19 cellular contexts compared by ENCODE assay signal in genomic region chr9:108848296-108848695, GRCh38. TPM values are rescaled to one million over a fixed set of nuclear protein-coding genes. Genes with fewer than 3 reads are reported as not detected.
"Had no signal": no experiment of that assay in that cellular context is flagged by ENCODE, and none has a peak within 500 bp of the region (broad histone marks: within the 10 kb centered on the region; RNA-seq: fewer than 3 reads in every experiment).

No MANE protein-coding gene starts in this region.

RNA-seq across cellular contexts. Expression of gene ACTL7B, which starts 7.5 kb away (rescaled TPM):
- total RNA-seq: activated CD4-positive, alpha-beta memory T cell treated with anti-CD3 and anti-CD28 coated beads for 36 hours; activated CD4-positive, alpha-beta T cell treated with anti-CD3 and anti-CD28 coated beads, Interleukin-2, amount 10 ng/mL, durations not matched to agents 24 days and 14 days; activated CD8-positive, alpha-beta memory T cell treated with anti-CD3 and anti-CD28 coated beads for 36 hours; activated CD8-positive, alpha-beta T cell treated with anti-CD3 and anti-CD28 coated beads for 36 hours; activated naive CD4-positive, alpha-beta T cell treated with anti-CD3 and anti-CD28 coated beads for 36 hours; activated naive CD8-positive, alpha-beta T cell treated with anti-CD3 and anti-CD28 coated beads for 36 hours; aorta; astrocyte; cardiac septum; cerebellum had no signal

RNA-seq across cellular contexts. Expression of gene ACTL7A, which starts 13.8 kb away (rescaled TPM):
- total RNA-seq: activated B cell treated with CpG ODN at 0.5 μM for 24 hours; activated CD4-positive, alpha-beta memory T cell treated with anti-CD3 and anti-CD28 coated beads for 36 hours; activated CD4-positive, alpha-beta T cell treated with anti-CD3 and anti-CD28 coated beads, Interleukin-2, amount 10 ng/mL, durations not matched to agents 24 days and 14 days; activated CD8-positive, alpha-beta memory T cell treated with anti-CD3 and anti-CD28 coated beads for 36 hours; activated CD8-positive, alpha-beta T cell treated with anti-CD3 and anti-CD28 coated beads for 36 hours; activated naive CD4-positive, alpha-beta T cell treated with anti-CD3 and anti-CD28 coated beads for 36 hours; activated naive CD4-positive, alpha-beta T cell treated with anti-CD3 and anti-CD28 coated beads, Interleukin-2, amount 50 U/mL, for 72 hours; activated naive CD8-positive, alpha-beta T cell treated with anti-CD3 and anti-CD28 coated beads for 36 hours; activated T-cell treated with anti-CD3 and anti-CD28 coated beads, Interleukin-2, amount 50 U/mL, for 4 hours; activated T-cell treated with anti-CD3 and anti-CD28 coated beads, Interleukin-2, amount 50 U/mL, for 72 hours; activated T-helper 1 cell treated with anti-CD3 and anti-CD28 coated beads, Interleukin-12 subunit alpha, Interleukin-12 subunit beta, Interleukin-2, Interleukin-4 antibody, amounts not matched to agents 30 ng/mL and 10 ng/mL and 1 ng/mL, durations not matched to agents 14 hours and 24 hours and 36 hours; activated T-helper 17 cell treated with anti-CD3 and anti-CD28 coated beads, Interleukin-2, amount 50 U/mL, for 72 hours; adrenal gland; aorta; astrocyte; body of pancreas; breast epithelium; cardiac septum; cerebellum had no signal
